Comparison of ENCODE assay signal across 31 cellular contexts in genomic region chr2:189854956-189855355, GRCh38.
DNase-seq lines count a peak whose midpoint lies in the region; ATAC-seq and TF ChIP-seq lines count a peak whose summit lies in the region.
"Had no signal": no experiment of that assay in that cellular context is flagged by ENCODE, and none has a peak within 500 bp of the region (broad histone marks: within the 10 kb centered on the region; RNA-seq: fewer than 3 reads in every experiment).

No MANE protein-coding gene starts in this region.

- TF ChIP-seq CTCF in SK-N-SH (IDR thresholded peaks at IDR 0.05) = no peak
- no peak for TF ChIP-seq CTCF in osteocyte (IDR thresholded peaks at IDR 0.05)

- POLR2A ChIA-PET in SK-N-SH (lab: Yijun Ruan, JAX) = no interaction called here

- peaks cover 0 to 5% of the 10 kb centered on the region in 2 experiments; a peak in 2 of 4 replicates for H3K4me1 ChIP-seq in SK-N-SH (ENCODE audit: control insufficient read depth in 1 of 2, insufficient read depth in 2 of 2, low read depth in 1 of 2, low read length in 1 of 2)
- H3K4me1 ChIP-seq: foreskin keratinocyte, heart left ventricle, lower lobe of right lung, uterus had no signal

- no peak overlapping the region for H3K4me3 Mint-ChIP-seq in osteocyte (ENCODE audit: unreplicated experiment)
- no peak overlapping the region for H3K4me3 Mint-ChIP-seq in activated T-cell treated with anti-CD3 and anti-CD28 coated beads, Interleukin-2, amount 50 U/mL, for 4 hours
- H3K4me3 Mint-ChIP-seq: activated CD4-positive, alpha-beta T cell treated with anti-CD3 and anti-CD28 coated beads, Interleukin-2, amount 10 ng/mL, durations not matched to agents 7 days and 5 days; activated naive CD4-positive, alpha-beta T cell treated with anti-CD3 and anti-CD28 coated beads, Interleukin-2, amount 10 ng/mL, durations not matched to agents 7 days and 5 days; B cell; IgD-negative memory B cell; nephron; stimulated activated naive CD8-positive, alpha-beta T cell treated with anti-CD3 and anti-CD28 coated beads, Interleukin-15, amount 100 ng/mL, for 72 hours had no signal

- no peak overlapping the region for H2AFZ ChIP-seq in SK-N-SH (ENCODE audit: low read depth)

- peaks cover 31% of the 10 kb centered on the region for H3K4me1 Mint-ChIP-seq in osteocyte (ENCODE audit: unreplicated experiment)
- no peaks in the 10 kb centered on the region for H3K4me1 Mint-ChIP-seq in activated T-cell treated with anti-CD3 and anti-CD28 coated beads, Interleukin-2, amount 50 U/mL, for 4 hours (ENCODE audit: low read depth)
- H3K4me1 Mint-ChIP-seq: activated CD4-positive, alpha-beta T cell treated with anti-CD3 and anti-CD28 coated beads, Interleukin-2, amount 10 ng/mL, durations not matched to agents 7 days and 5 days; activated naive CD4-positive, alpha-beta T cell treated with anti-CD3 and anti-CD28 coated beads, Interleukin-2, amount 10 ng/mL, durations not matched to agents 7 days and 5 days had no signal

- no peaks in the 10 kb centered on the region for H3K9me3 Mint-ChIP-seq in osteocyte (ENCODE audit: unreplicated experiment)
- H3K9me3 Mint-ChIP-seq in activated T-cell treated with anti-CD3 and anti-CD28 coated beads, Interleukin-2, amount 50 U/mL, for 4 hours = no peaks in the 10 kb centered on the region
- H3K9me3 Mint-ChIP-seq: activated CD4-positive, alpha-beta T cell treated with anti-CD3 and anti-CD28 coated beads, Interleukin-2, amount 10 ng/mL, durations not matched to agents 7 days and 5 days; activated naive CD4-positive, alpha-beta T cell treated with anti-CD3 and anti-CD28 coated beads, Interleukin-2, amount 10 ng/mL, durations not matched to agents 7 days and 5 days; IgD-negative memory B cell; nephron; stimulated activated naive CD8-positive, alpha-beta T cell treated with anti-CD3 and anti-CD28 coated beads, Interleukin-15, amount 100 ng/mL, for 72 hours had no signal

- H3K9me2 ChIP-seq in SK-N-SH = no peaks in the 10 kb centered on the region

- H3K36me3 Mint-ChIP-seq in osteocyte (ENCODE audit: unreplicated experiment) = peaks cover 29% of the 10 kb centered on the region
- peaks cover 26% of the 10 kb centered on the region for H3K36me3 Mint-ChIP-seq in activated T-cell treated with anti-CD3 and anti-CD28 coated beads, Interleukin-2, amount 50 U/mL, for 4 hours (ENCODE audit: insufficient read depth)

- no peaks in the 10 kb centered on the region for H3K27me3 ChIP-seq in SK-N-SH (ENCODE audit: insufficient read depth)
- H3K27me3 ChIP-seq: cardiac muscle cell, foreskin keratinocyte, heart left ventricle, ovary, uterus had no signal

- no peak overlapping the region for H3K4me3 ChIP-seq in SK-N-SH (ENCODE audit: low read depth in 2 of 2, low read length in 1 of 2)
- H3K4me3 ChIP-seq: cardiac muscle cell, heart left ventricle, lower lobe of right lung, ovary, skin epidermis, uterus had no signal

- TF ChIP-seq RAD21 in SK-N-SH (IDR thresholded peaks at IDR 0.05; ENCODE audit: low read length) = no peak

- 97% methylated on average over 3 of the region's 3 CpGs for WGBS in SK-N-SH (ENCODE audit: low lambda C conversion rate)

- DNase-seq in SK-N-SH (no peak), RKO (ENCODE audit: low spot score) (peak; percentile 11), fibroblast of gingiva (ENCODE audit: low read depth) (peak; percentile 16), osteocyte (ENCODE audit: extremely low spot score, unreplicated experiment) (no peak), DMS 273 treated with DMSO at 0.1 percent for 48 hours (lab: John Stamatoyannopoulos, UW) (no peak)
- DNase-seq in activated T-cell treated with anti-CD3 and anti-CD28 coated beads, Interleukin-2, amount 50 U/mL, for 4 hours = no peak
- DNase-seq: 8988T; activated CD4-positive, alpha-beta T cell treated with anti-CD3 and anti-CD28 coated beads, Interleukin-2, amount 10 ng/mL, durations not matched to agents 7 days and 5 days; activated naive CD4-positive, alpha-beta T cell treated with anti-CD3 and anti-CD28 coated beads, Interleukin-2, amount 10 ng/mL, durations not matched to agents 7 days and 5 days; anterior cingulate cortex; dermis blood vessel endothelial cell; foreskin keratinocyte; heart left ventricle; kidney glomerular epithelial cell; lower lobe of right lung; NCI-H1105 treated with DMSO at 0.1 percent for 48 hours; NCI-H2081; NCI-H226; NCI-H69; ovary; SHP77 treated with DMSO at 0.1 percent for 48 hours; stimulated activated naive CD8-positive, alpha-beta T cell treated with anti-CD3 and anti-CD28 coated beads, Interleukin-15, amount 100 ng/mL, for 72 hours; uterus had no signal

- no peaks in the 10 kb centered on the region for H3K27me3 Mint-ChIP-seq in osteocyte (ENCODE audit: unreplicated experiment)
- H3K27me3 Mint-ChIP-seq in activated T-cell treated with anti-CD3 and anti-CD28 coated beads, Interleukin-2, amount 50 U/mL, for 4 hours (ENCODE audit: low read depth) = no peaks in the 10 kb centered on the region
- H3K27me3 Mint-ChIP-seq: activated CD4-positive, alpha-beta T cell treated with anti-CD3 and anti-CD28 coated beads, Interleukin-2, amount 10 ng/mL, durations not matched to agents 7 days and 5 days; activated naive CD4-positive, alpha-beta T cell treated with anti-CD3 and anti-CD28 coated beads, Interleukin-2, amount 10 ng/mL, durations not matched to agents 7 days and 5 days; B cell; IgD-negative memory B cell; stimulated activated naive CD8-positive, alpha-beta T cell treated with anti-CD3 and anti-CD28 coated beads, Interleukin-15, amount 100 ng/mL, for 72 hours had no signal

- peaks cover 31 to 36% of the 10 kb centered on the region in 2 experiments for H3K36me3 ChIP-seq in SK-N-SH (replicated peaks in 1 of 2; ENCODE audit: control insufficient read depth in 1 of 2, insufficient read depth in 2 of 2, low read length in 1 of 2)
- H3K36me3 ChIP-seq: ovary, uterus had no signal

- peaks cover 3% of the 10 kb centered on the region for H3F3A ChIP-seq in SK-N-SH (replicated peaks; ENCODE audit: insufficient read depth)

- H3K4me2 ChIP-seq in SK-N-SH = no peak overlapping the region

- ATAC-seq in SK-N-SH treated with all-trans-retinoic acid at 6 μM for 48 hours (no peak), HG03196 (IDR thresholded peaks at IDR 0.05; ENCODE audit: unreplicated experiment) (no peak)
- no peak for ATAC-seq in activated T-cell treated with anti-CD3 and anti-CD28 coated beads, Interleukin-2, amount 50 U/mL, for 4 hours
- ATAC-seq: foreskin keratinocyte; lower lobe of right lung; Panc1; stimulated activated naive CD8-positive, alpha-beta T cell treated with anti-CD3 and anti-CD28 coated beads, Interleukin-15, amount 100 ng/mL, for 72 hours had no signal

- H3K9me3 ChIP-seq in SK-N-SH = peaks cover 3% of the 10 kb centered on the region
- H3K9me3 ChIP-seq: heart left ventricle, lower lobe of right lung, ovary, uterus had no signal

- no peak overlapping the region; a peak in 1 of 4 replicates for H3K27ac ChIP-seq in SK-N-SH (ENCODE audit: low read depth in 2 of 2, low read length in 1 of 2)
- H3K27ac ChIP-seq: cardiac muscle cell, foreskin keratinocyte, heart left ventricle, lower lobe of right lung, ovary, skin epidermis, uterus had no signal

- no peak overlapping the region for H3K9ac ChIP-seq in SK-N-SH

- CTCF ChIA-PET in SK-N-SH (lab: Yijun Ruan, JAX) = no interaction called here

- H3K79me2 ChIP-seq in SK-N-SH (ENCODE audit: insufficient read depth) = no peaks in the 10 kb centered on the region; the same call in 1 of the 2 replicates

- no peaks in the 10 kb centered on the region for H4K20me1 ChIP-seq in SK-N-SH (ENCODE audit: insufficient read depth)

- TF ChIP-seq EP300 in SK-N-SH (IDR thresholded peaks at IDR 0.05; ENCODE audit: borderline replicate concordance in 1 of 2, low read depth in 1 of 2, low read length in 1 of 2) = no peak

- H3K27ac Mint-ChIP-seq in osteocyte (ENCODE audit: unreplicated experiment) = peak overlapping the region; percentile 66
- H3K27ac Mint-ChIP-seq: activated CD4-positive, alpha-beta T cell treated with anti-CD3 and anti-CD28 coated beads, Interleukin-2, amount 10 ng/mL, durations not matched to agents 7 days and 5 days; activated naive CD4-positive, alpha-beta T cell treated with anti-CD3 and anti-CD28 coated beads, Interleukin-2, amount 10 ng/mL, durations not matched to agents 7 days and 5 days; B cell; IgD-negative memory B cell; nephron; stimulated activated naive CD8-positive, alpha-beta T cell treated with anti-CD3 and anti-CD28 coated beads, Interleukin-15, amount 100 ng/mL, for 72 hours had no signal

TF ChIP-seq in SK-N-SH, 30 proteins besides CTCF, POLR2A, EP300 and RAD21 (continues in another document):
- TF ChIP-seq, protein P1, sequence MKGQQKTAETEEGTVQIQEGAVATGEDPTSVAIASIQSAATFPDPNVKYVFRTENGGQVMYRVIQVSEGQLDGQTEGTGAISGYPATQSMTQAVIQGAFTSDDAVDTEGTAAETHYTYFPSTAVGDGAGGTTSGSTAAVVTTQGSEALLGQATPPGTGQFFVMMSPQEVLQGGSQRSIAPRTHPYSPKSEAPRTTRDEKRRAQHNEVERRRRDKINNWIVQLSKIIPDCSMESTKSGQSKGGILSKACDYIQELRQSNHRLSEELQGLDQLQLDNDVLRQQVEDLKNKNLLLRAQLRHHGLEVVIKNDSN (IDR thresholded peaks at IDR 0.05; ENCODE audit: borderline replicate concordance, low read depth) = no peak
- TF ChIP-seq MXI1 (IDR thresholded peaks at IDR 0.05; ENCODE audit: low read depth, low read length) (no peak), GATA2 (CRISPR knock-in tag; IDR thresholded peaks at IDR 0.05) (no peak), FOSL2 (IDR thresholded peaks at IDR 0.05; ENCODE audit: borderline replicate concordance, low read depth) (peak; percentile 28; the same call in 1 of the 2 replicates), RXRA (IDR thresholded peaks at IDR 0.05; ENCODE audit: borderline replicate concordance, low read depth) (no peak), RFX5 (IDR thresholded peaks at IDR 0.05; ENCODE audit: low read length) (no peak)

TF ChIP-seq in SK-N-SH treated with all-trans-retinoic acid at 6 μM for 48 hours, 23 proteins besides CTCF, POLR2A, EP300 and RAD21 (continues in another document):
- no peak for TF ChIP-seq ZC3H10 (CRISPR knock-in tag; IDR thresholded peaks at IDR 0.05)
- no peak for TF ChIP-seq OSR1 (CRISPR knock-in tag; IDR thresholded peaks at IDR 0.05)
- TF ChIP-seq SNAI2 (CRISPR knock-in tag; IDR thresholded peaks at IDR 0.05) = no peak
- TF ChIP-seq, protein P2, sequence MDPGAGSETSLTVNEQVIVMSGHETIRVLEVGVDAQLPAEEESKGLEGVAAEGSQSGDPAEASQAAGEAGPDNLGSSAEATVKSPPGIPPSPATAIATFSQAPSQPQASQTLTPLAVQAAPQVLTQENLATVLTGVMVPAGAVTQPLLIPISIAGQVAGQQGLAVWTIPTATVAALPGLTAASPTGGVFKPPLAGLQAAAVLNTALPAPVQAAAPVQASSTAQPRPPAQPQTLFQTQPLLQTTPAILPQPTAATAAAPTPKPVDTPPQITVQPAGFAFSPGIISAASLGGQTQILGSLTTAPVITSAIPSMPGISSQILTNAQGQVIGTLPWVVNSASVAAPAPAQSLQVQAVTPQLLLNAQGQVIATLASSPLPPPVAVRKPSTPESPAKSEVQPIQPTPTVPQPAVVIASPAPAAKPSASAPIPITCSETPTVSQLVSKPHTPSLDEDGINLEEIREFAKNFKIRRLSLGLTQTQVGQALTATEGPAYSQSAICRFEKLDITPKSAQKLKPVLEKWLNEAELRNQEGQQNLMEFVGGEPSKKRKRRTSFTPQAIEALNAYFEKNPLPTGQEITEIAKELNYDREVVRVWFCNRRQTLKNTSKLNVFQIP (CRISPR knock-in tag; IDR thresholded peaks at IDR 0.05; ENCODE audit: borderline replicate concordance, low read depth) = no peak

Comparison
In these comparisons a context has a peak if more than half of its experiments do, and no peak if none do; other contexts are left out.
1. DNase-seq: peak in RKO (single experiment) and fibroblast of gingiva (single experiment); none in SK-N-SH (single experiment), osteocyte (single experiment), DMS 273 treated with DMSO at 0.1 percent for 48 hours (single experiment) and activated T-cell treated with anti-CD3 and anti-CD28 coated beads, Interleukin-2, amount 50 U/mL, for 4 hours (single experiment).